ENCODE assay signal across 1 cellular context in genomic region chr5:144198386-144198785, GRCh38.
TF ChIP-seq lines count a peak whose summit lies in the region.

No MANE protein-coding gene starts in this region.

TF ChIP-seq in neural cell, 6 proteins besides CTCF, POLR2A, EP300 and RAD21 (continued from another document):
- TF ChIP-seq EZH2 (IDR thresholded peaks at IDR 0.05; ENCODE audit: borderline replicate concordance, insufficient read depth, low read length, poor library complexity, severe bottlenecking): no peak
